Comparison of ENCODE assay signal across 9 cellular contexts in genomic region chr4:2598661-2599654, GRCh38.
DNase-seq lines count a peak whose midpoint lies in the region; ATAC-seq and TF ChIP-seq lines count a peak whose summit lies in the region.
"Had no signal": no experiment of that assay in that cellular context is flagged by ENCODE, and none has a peak within 500 bp of the region (broad histone marks: within the 10 kb centered on the region; RNA-seq: fewer than 3 reads in every experiment).

No MANE protein-coding gene starts in this region.

- intact Hi-C loops in left cardiac atrium (cut with DNase I), result no loop called here
- intact Hi-C loops in transverse colon (cut with DNase I; ENCODE audit: low total_unique reads), result no loop called here

- peak overlapping the region; percentile 36 to 49 for H3K4me3 Mint-ChIP-seq in activated T-cell treated with anti-CD3 and anti-CD28 coated beads, Interleukin-2, amount 50 U/mL, for 72 hours

- H3K4me1 ChIP-seq in transverse colon, result peaks cover 15 to 44% (median 20%) of the 10 kb centered on the region in 4 donors

- no peaks in the 10 kb centered on the region for H3K27me3 ChIP-seq in transverse colon

- no peaks in the 10 kb centered on the region for H3K27me3 Mint-ChIP-seq in activated T-cell treated with anti-CD3 and anti-CD28 coated beads, Interleukin-2, amount 50 U/mL, for 72 hours (ENCODE audit: low read depth)

- no peaks in the 10 kb centered on the region for H3K9me3 ChIP-seq in transverse colon

- WGBS in transverse colon (ENCODE audit: low coverage in 1 of 2), 2 donors, result 62 to 66% methylated on average over 4 to 15 of the region's 16 CpGs

- in situ Hi-C loops in transverse colon (cut with MboI; ENCODE audit: low pct_ligation_motif_present in 1 of 4, low pct_unique_long_range_greater_than_20kb in 1 of 4, low sequenced_read_pairs in 3 of 4), result no loop called here

- H3K27ac Mint-ChIP-seq in activated T-cell treated with anti-CD3 and anti-CD28 coated beads, Interleukin-2, amount 50 U/mL, for 72 hours, result peak overlapping the region; percentile 44

- no peak overlapping the region for H3K4me3 ChIP-seq in transverse colon
- H3K4me3 ChIP-seq: skin epidermis had no signal

- H3K4me1 Mint-ChIP-seq in activated T-cell treated with anti-CD3 and anti-CD28 coated beads, Interleukin-2, amount 50 U/mL, for 72 hours (ENCODE audit: low read depth), result peaks cover 49% of the 10 kb centered on the region

- TF ChIP-seq POLR2A in transverse colon (IDR thresholded peaks at IDR 0.05), result no peak

- no peak for TF ChIP-seq EP300 in transverse colon (IDR thresholded peaks at IDR 0.05; ENCODE audit: low read depth)

- peak in 1 of 2 donors; percentile 9 for DNase-seq in activated T-cell treated with anti-CD3 and anti-CD28 coated beads, Interleukin-2, amount 50 U/mL, for 72 hours
- DNase-seq in activated T-cell treated with anti-CD3 and anti-CD28 coated beads for 4 hours (no peak), left cardiac atrium (no peak), transverse colon (peak; percentile 46), NCI-H446 treated with DMSO at 0.1 percent for 48 hours (lab: John Stamatoyannopoulos, UW) (no peak)

- ATAC-seq in activated T-cell treated with anti-CD3 and anti-CD28 coated beads, Interleukin-2, amount 50 U/mL, for 72 hours (replicated peaks in 1 of 2), result peak; percentile 66 to 80
- peak; percentile 74 for ATAC-seq in HG02970 (IDR thresholded peaks at IDR 0.05; ENCODE audit: low FRiP score, unreplicated experiment)
- peak; percentile 56 for ATAC-seq in SK-N-SH treated with all-trans-retinoic acid at 6 μM for 48 hours
- peak; percentile 52 to 63 for ATAC-seq in left cardiac atrium
- no peak for ATAC-seq in GM18519 (IDR thresholded peaks at IDR 0.05; ENCODE audit: low FRiP score, unreplicated experiment)

- TF ChIP-seq CTCF in transverse colon (IDR thresholded peaks at IDR 0.05), result peak in 1 of 5 experiments; percentile 2

- H3K9me3 Mint-ChIP-seq in activated T-cell treated with anti-CD3 and anti-CD28 coated beads, Interleukin-2, amount 50 U/mL, for 72 hours, result no peaks in the 10 kb centered on the region

- H3K27ac ChIP-seq in transverse colon, result peak overlapping the region in 1 of 4 donors; percentile 4

- H3K36me3 Mint-ChIP-seq in activated T-cell treated with anti-CD3 and anti-CD28 coated beads, Interleukin-2, amount 50 U/mL, for 72 hours (ENCODE audit: insufficient read depth in 2 of 2), result peaks cover 2 to 9% of the 10 kb centered on the region in 2 donors

- H3K36me3 ChIP-seq in transverse colon, result no peaks in the 10 kb centered on the region

TF ChIP-seq in SK-N-SH treated with all-trans-retinoic acid at 6 μM for 48 hours, 23 proteins besides CTCF, POLR2A, EP300 and RAD21:
- peak; percentile 39; the same call in 1 of the 2 replicates for TF ChIP-seq TCF4 (CRISPR knock-in tag; IDR thresholded peaks at IDR 0.05; ENCODE audit: borderline replicate concordance)
- TF ChIP-seq ZNF70 (CRISPR knock-in tag; IDR thresholded peaks at IDR 0.05), result no peak
- TF ChIP-seq POU6F1 (CRISPR knock-in tag; IDR thresholded peaks at IDR 0.05; ENCODE audit: borderline replicate concordance, low read depth), result no peak
